25 cellular contexts compared by ENCODE assay signal in genomic region chr6:45416700-45417099, GRCh38. TPM values are rescaled to one million over a fixed set of nuclear protein-coding genes. Genes with fewer than 3 reads are reported as not detected.
DNase-seq lines count a peak whose midpoint lies in the region; ATAC-seq and TF ChIP-seq lines count a peak whose summit lies in the region.
"Had no signal": no experiment of that assay in that cellular context is flagged by ENCODE, and none has a peak within 500 bp of the region (broad histone marks: within the 10 kb centered on the region; RNA-seq: fewer than 3 reads in every experiment).

No MANE protein-coding gene starts in this region.

- no peak for TF ChIP-seq CTCF in osteocyte (IDR thresholded peaks at IDR 0.05)

- no peak overlapping the region for H3K4me3 Mint-ChIP-seq in activated T-cell treated with anti-CD3 and anti-CD28 coated beads, Interleukin-2, amount 50 U/mL, for 72 hours
- peak overlapping the region; percentile 20 for H3K4me3 Mint-ChIP-seq in activated T-helper 17 cell treated with anti-CD3 and anti-CD28 coated beads, Interleukin-2, amount 50 U/mL, for 72 hours
- no peak overlapping the region for H3K4me3 Mint-ChIP-seq in osteocyte (ENCODE audit: unreplicated experiment)
- H3K4me3 Mint-ChIP-seq: activated naive CD8-positive, alpha-beta T cell treated with anti-CD3 and anti-CD28 coated beads, Interleukin-2, amount 10 ng/mL, durations not matched to agents 7 days and 5 days; B cell; neural progenitor cell had no signal

- H3K4me1 Mint-ChIP-seq in activated T-cell treated with anti-CD3 and anti-CD28 coated beads, Interleukin-2, amount 50 U/mL, for 72 hours (ENCODE audit: low read depth): peaks cover 48% of the 10 kb centered on the region
- peaks cover 19% of the 10 kb centered on the region for H3K4me1 Mint-ChIP-seq in activated T-helper 17 cell treated with anti-CD3 and anti-CD28 coated beads, Interleukin-2, amount 50 U/mL, for 72 hours
- peaks cover 47% of the 10 kb centered on the region for H3K4me1 Mint-ChIP-seq in osteocyte (ENCODE audit: unreplicated experiment)

- no peak for DNase-seq in activated T-cell treated with anti-CD3 and anti-CD28 coated beads, Interleukin-2, amount 50 U/mL, for 72 hours
- DNase-seq in activated T-cell treated with anti-CD3 and anti-CD28 coated beads for 4 hours: no peak
- peak; percentile 23 to 41 for DNase-seq in NCI-H187 (lab: John Stamatoyannopoulos, UW)
- peak; percentile 64 for DNase-seq in skeletal muscle cell (ENCODE audit: low read depth)
- no peak for DNase-seq in osteocyte (ENCODE audit: extremely low spot score, unreplicated experiment)
- no peak for DNase-seq in activated gamma-delta T cell treated with Interleukin-2 at 50 U/mL for 16 hours
- DNase-seq: activated CD8-positive, alpha-beta memory T cell treated with anti-CD3 and anti-CD28 coated beads for 24 hours; activated naive CD8-positive, alpha-beta T cell treated with anti-CD3 and anti-CD28 coated beads, Interleukin-2, amount 10 ng/mL, durations not matched to agents 7 days and 5 days; DMS53; glutamatergic neuron; kidney glomerular epithelial cell; NCI-H1105 treated with DMSO at 0.1 percent for 48 hours; NCI-H2081 treated with DMSO at 0.1 percent for 48 hours; NCI-H446 treated with DMSO at 0.1 percent for 48 hours; Peyer's patch; T-helper 1 cell had no signal

- H3K36me3 Mint-ChIP-seq in activated T-cell treated with anti-CD3 and anti-CD28 coated beads, Interleukin-2, amount 50 U/mL, for 72 hours (ENCODE audit: insufficient read depth in 2 of 2): peaks cover 5% of the 10 kb centered on the region in 2 donors
- peaks cover 26% of the 10 kb centered on the region for H3K36me3 Mint-ChIP-seq in activated T-helper 17 cell treated with anti-CD3 and anti-CD28 coated beads, Interleukin-2, amount 50 U/mL, for 72 hours (ENCODE audit: low read depth)
- no peaks in the 10 kb centered on the region for H3K36me3 Mint-ChIP-seq in osteocyte (ENCODE audit: unreplicated experiment)
- H3K36me3 Mint-ChIP-seq: activated naive CD8-positive, alpha-beta T cell treated with anti-CD3 and anti-CD28 coated beads, Interleukin-2, amount 10 ng/mL, durations not matched to agents 7 days and 5 days; neural progenitor cell had no signal

- H3K4me3 ChIP-seq in skeletal muscle cell (ENCODE audit: low read depth, low read length): no peak overlapping the region
- H3K4me3 ChIP-seq: GM12878, HAP-1, lung, neural progenitor cell, Peyer's patch, SJCRH30, suprapubic skin had no signal

- H3K9me3 Mint-ChIP-seq in activated T-cell treated with anti-CD3 and anti-CD28 coated beads, Interleukin-2, amount 50 U/mL, for 72 hours: no peaks in the 10 kb centered on the region
- no peaks in the 10 kb centered on the region for H3K9me3 Mint-ChIP-seq in activated T-helper 17 cell treated with anti-CD3 and anti-CD28 coated beads, Interleukin-2, amount 50 U/mL, for 72 hours
- no peaks in the 10 kb centered on the region for H3K9me3 Mint-ChIP-seq in osteocyte (ENCODE audit: unreplicated experiment)
- H3K9me3 Mint-ChIP-seq: activated naive CD8-positive, alpha-beta T cell treated with anti-CD3 and anti-CD28 coated beads, Interleukin-2, amount 10 ng/mL, durations not matched to agents 7 days and 5 days; neural progenitor cell had no signal

- no peak for ATAC-seq in activated T-cell treated with anti-CD3 and anti-CD28 coated beads, Interleukin-2, amount 50 U/mL, for 72 hours (replicated peaks in 1 of 2)
- ATAC-seq in activated T-helper 17 cell treated with anti-CD3 and anti-CD28 coated beads, Interleukin-2, amount 50 U/mL, for 72 hours (replicated peaks): peak; percentile 7
- no peak for ATAC-seq in HG02884 (IDR thresholded peaks at IDR 0.05; ENCODE audit: unreplicated experiment)
- ATAC-seq: GM12878 had no signal

- peaks cover 6% of the 10 kb centered on the region for H3K27me3 Mint-ChIP-seq in activated T-cell treated with anti-CD3 and anti-CD28 coated beads, Interleukin-2, amount 50 U/mL, for 72 hours (ENCODE audit: low read depth)
- no peaks in the 10 kb centered on the region for H3K27me3 Mint-ChIP-seq in activated T-helper 17 cell treated with anti-CD3 and anti-CD28 coated beads, Interleukin-2, amount 50 U/mL, for 72 hours
- no peaks in the 10 kb centered on the region for H3K27me3 Mint-ChIP-seq in osteocyte (ENCODE audit: unreplicated experiment)

- peak overlapping the region; percentile 28 for H3K27ac Mint-ChIP-seq in activated T-cell treated with anti-CD3 and anti-CD28 coated beads, Interleukin-2, amount 50 U/mL, for 72 hours
- no peak overlapping the region for H3K27ac Mint-ChIP-seq in activated T-helper 17 cell treated with anti-CD3 and anti-CD28 coated beads, Interleukin-2, amount 50 U/mL, for 72 hours
- no peak overlapping the region for H3K27ac Mint-ChIP-seq in osteocyte (ENCODE audit: unreplicated experiment)
- H3K27ac Mint-ChIP-seq: activated naive CD8-positive, alpha-beta T cell treated with anti-CD3 and anti-CD28 coated beads, Interleukin-2, amount 10 ng/mL, durations not matched to agents 7 days and 5 days; B cell; neural progenitor cell had no signal

RNA-seq across cellular contexts. Expression of gene SUPT3H, which starts 39.0 kb away (rescaled TPM):
- total RNA-seq in activated T-cell treated with anti-CD3 and anti-CD28 coated beads, Interleukin-2, amount 50 U/mL, for 72 hours: 10 to 100 TPM; 18.5 to 19.4 TPM
- 10 to 100 TPM; 12.1 to 20.0 TPM for total RNA-seq in activated T-helper 17 cell treated with anti-CD3 and anti-CD28 coated beads, Interleukin-2, amount 50 U/mL, for 72 hours
- total RNA-seq in osteocyte: 13.2 and 15.1 TPM in 2 replicates

Comparison
In these comparisons a context has a peak if more than half of its experiments do, and no peak if none do; other contexts are left out.
1. DNase-seq: peak in NCI-H187 (2 of 2) and skeletal muscle cell (single experiment); none in activated T-cell treated with anti-CD3 and anti-CD28 coated beads, Interleukin-2, amount 50 U/mL, for 72 hours (0 of 2), activated T-cell treated with anti-CD3 and anti-CD28 coated beads for 4 hours (single experiment), osteocyte (single experiment) and activated gamma-delta T cell treated with Interleukin-2 at 50 U/mL for 16 hours (single experiment).